In genomic region chr4:164446516-164446915, GRCh38 we compare ENCODE assay signal across 25 cellular contexts.
DNase-seq lines count a peak whose midpoint lies in the region; ATAC-seq, FAIRE-seq and TF ChIP-seq lines count a peak whose summit lies in the region.
"Had no signal": no experiment of that assay in that cellular context is flagged by ENCODE, and none has a peak within 500 bp of the region (broad histone marks: within the 10 kb centered on the region; RNA-seq: fewer than 3 reads in every experiment).

No MANE protein-coding gene starts in this region.

- in situ Hi-C loops in astrocyte of the spinal cord (cut with HindIII; ENCODE audit: low sequenced_read_pairs) = no loop called here

- DNase-seq in DMS53 (lab: John Stamatoyannopoulos, UW) (peak; percentile 27), NCI-H226 (peak; percentile 51), astrocyte of the spinal cord (ENCODE audit: low read depth, low spot score) (peak; percentile 77), kidney epithelial cell (ENCODE audit: low read depth) (peak; percentile 14), NCI-H1436 (lab: John Stamatoyannopoulos, UW) (no peak), erythroblast (lab: John Stamatoyannopoulos, UW) (no peak), small intestine (no peak)
- DNase-seq: ACHN; activated CD4-positive, alpha-beta T cell treated with anti-CD3 and anti-CD28 coated beads, Interleukin-2, amount 50 U/mL, for 1 hour; activated CD8-positive, alpha-beta memory T cell treated with anti-CD3 and anti-CD28 coated beads, Interleukin-2, amount 50 U/mL, for 4 hours; colonic mucosa; head of caudate nucleus; left ventricle myocardium inferior; NCI-H1694; NCI-H2171 treated with DMSO at 0.1 percent for 48 hours; NCI-H526 treated with DMSO at 0.1 percent for 48 hours; nephron progenitor cell; posterior cingulate gyrus; SIG-M5; stimulated activated CD4-positive, alpha-beta T cell treated with anti-CD3 and anti-CD28 coated beads, Interleukin-1b, Interleukin-23, amount 100 ng/mL, for 48 hours; substantia nigra had no signal

- H3K27me3 ChIP-seq in kidney epithelial cell (ENCODE audit: control insufficient read depth, insufficient read depth, low read length) (no peaks in the 10 kb centered on the region), small intestine (ENCODE audit: control insufficient read depth in 2 of 2, insufficient read depth in 2 of 2, low read length in 2 of 2) (no peaks in the 10 kb centered on the region)
- H3K27me3 ChIP-seq: colonic mucosa had no signal

- ATAC-seq in HG03571 (IDR thresholded peaks at IDR 0.05; ENCODE audit: unreplicated experiment) = no peak

- H3K27ac ChIP-seq in small intestine (ENCODE audit: low read depth in 1 of 2, low read length in 1 of 2) = no peak overlapping the region
- H3K27ac ChIP-seq: C4-2B, colonic mucosa, left ventricle myocardium inferior had no signal

- TF ChIP-seq POLR2A in erythroblast (IDR thresholded peaks at IDR 0.05; ENCODE audit: low read length) = no peak

- no peak for FAIRE-seq in small intestine (lab: Jason Lieb, UNC)
- FAIRE-seq: D721Med, H1 had no signal

- TF ChIP-seq CTCF in astrocyte of the spinal cord (IDR thresholded peaks at IDR 0.05; ENCODE audit: low read depth, low read length) (no peak), kidney epithelial cell (IDR thresholded peaks at IDR 0.05; ENCODE audit: insufficient read depth, low read length, poor library complexity, severe bottlenecking) (no peak)

- no peaks in the 10 kb centered on the region for H3K36me3 ChIP-seq in kidney epithelial cell (ENCODE audit: control insufficient read depth, insufficient read depth, low read length)
- no peaks in the 10 kb centered on the region for H3K36me3 ChIP-seq in small intestine (ENCODE audit: control insufficient read depth in 2 of 2, insufficient read depth in 2 of 2, low read length in 2 of 2)
- H3K36me3 ChIP-seq: colonic mucosa, left ventricle myocardium inferior had no signal

- H3K9me3 ChIP-seq in small intestine (ENCODE audit: control insufficient read depth, low read depth) = no peaks in the 10 kb centered on the region
- H3K9me3 ChIP-seq: colonic mucosa, left ventricle myocardium inferior had no signal

- no peaks in the 10 kb centered on the region for H3K4me1 ChIP-seq in small intestine (ENCODE audit: control insufficient read depth in 2 of 2, insufficient read depth in 1 of 2, low read depth in 1 of 2, low read length in 1 of 2)
- H3K4me1 ChIP-seq: colonic mucosa, left ventricle myocardium inferior had no signal

- H3K4me3 ChIP-seq in astrocyte of the spinal cord (ENCODE audit: low read depth, low read length) (no peak overlapping the region), kidney epithelial cell (ENCODE audit: low read depth, low read length) (no peak overlapping the region), small intestine (ENCODE audit: low read depth in 1 of 2, low read length in 2 of 2) (no peak overlapping the region)
- H3K4me3 ChIP-seq: colonic mucosa, left ventricle myocardium inferior had no signal

Comparison
In these comparisons a context has a peak if more than half of its experiments do, and no peak if none do; other contexts are left out.
1. DNase-seq: peak in DMS53 (single experiment), NCI-H226 (single experiment), astrocyte of the spinal cord (single experiment) and kidney epithelial cell (single experiment); none in NCI-H1436 (single experiment), erythroblast (0 of 2) and small intestine (single experiment).